Comparison of ENCODE assay signal across 13 cellular contexts in the genomic region with DNA sequence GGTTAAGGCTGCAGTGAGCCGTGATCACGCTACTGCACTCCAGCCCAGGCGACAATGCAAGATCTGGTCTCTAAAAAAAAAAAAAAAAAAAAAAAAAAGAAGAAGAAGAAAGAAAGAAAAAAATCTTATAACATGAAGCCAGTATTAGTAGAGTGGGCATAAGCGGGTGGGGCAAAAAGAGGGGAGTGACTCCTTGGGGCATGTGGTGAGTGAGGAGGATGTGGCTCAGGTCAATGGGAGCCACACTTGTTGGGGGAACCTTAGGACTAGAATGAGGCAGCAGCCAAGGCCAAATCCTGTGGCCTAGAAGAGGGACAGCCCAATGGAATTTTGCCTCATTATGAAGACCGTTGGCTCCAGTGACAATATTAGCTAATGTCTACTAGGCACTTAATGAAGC. TPM values are rescaled to one million over a fixed set of nuclear protein-coding genes. Genes with fewer than 3 reads are reported as not detected.
"Had no signal": no experiment of that assay in that cellular context is flagged by ENCODE, and none has a peak within 500 bp of the region (broad histone marks: within the 10 kb centered on the region; RNA-seq: fewer than 3 reads in every experiment).

No MANE protein-coding gene starts in this region.

- H3K27ac ChIP-seq: gastrocnemius medialis, left ventricle myocardium inferior, prostate gland, thoracic aorta had no signal

- ATAC-seq: activated T-cell treated with anti-CD3 and anti-CD28 coated beads, Interleukin-2, amount 50 U/mL, for 72 hours; esophagus mucosa; gastrocnemius medialis; right cardiac atrium; stimulated activated memory B cell treated with anti-CD40 and anti-IgM and Interleukin-4, amounts not matched to agents 10 μg/mL and 1 μg/mL and 100 μg/mL, for 72 hours had no signal

- H3K36me3 ChIP-seq: gastrocnemius medialis, left ventricle myocardium inferior, prostate gland, thoracic aorta had no signal

- H3K4me1 ChIP-seq: gastrocnemius medialis, prostate gland had no signal

- FAIRE-seq: small intestine had no signal

- DNase-seq: activated T-cell treated with anti-CD3 and anti-CD28 coated beads, Interleukin-2, amount 50 U/mL, for 72 hours; cortex of kidney; gastrocnemius medialis; left ventricle myocardium inferior; mammary epithelial cell; right cardiac atrium; small intestine; stimulated activated CD4-positive, alpha-beta T cell treated with anti-CD3 and anti-CD28 coated beads, Interleukin-4, amount 100 ng/mL, for 24 hours; T1000 had no signal

- H3K4me3 ChIP-seq: gastrocnemius medialis, left ventricle myocardium inferior, prostate gland, thoracic aorta had no signal

- H3K9me3 ChIP-seq: gastrocnemius medialis, left ventricle myocardium inferior, prostate gland, thoracic aorta had no signal

- H3K27me3 ChIP-seq: gastrocnemius medialis had no signal

RNA-seq across cellular contexts. Expression of a gene that starts 23.8 kb away (rescaled TPM):
- total RNA-seq: esophagus mucosa, left ventricle myocardium inferior, thoracic aorta had no signal
